In genomic region chr20:31687777-31688176, GRCh38 we compare ENCODE assay signal across 28 cellular contexts. TPM values are rescaled to one million over a fixed set of nuclear protein-coding genes. Genes with fewer than 3 reads are reported as not detected.
A peak's percentile ranks its signal among the peaks of the same experiment; 100 is the strongest.
DNase-seq lines count a peak whose midpoint lies in the region; ATAC-seq, FAIRE-seq and TF ChIP-seq lines count a peak whose summit lies in the region.
"Had no signal": no experiment of that assay in that cellular context is flagged by ENCODE, and none has a peak within 500 bp of the region (broad histone marks: within the 10 kb centered on the region; RNA-seq: fewer than 3 reads in every experiment).

No MANE protein-coding gene starts in this region.

- no peaks in the 10 kb centered on the region for H3K27me3 Mint-ChIP-seq in activated T-cell treated with anti-CD3 and anti-CD28 coated beads, Interleukin-2, amount 50 U/mL, for 72 hours (ENCODE audit: low read depth)
- no peaks in the 10 kb centered on the region for H3K27me3 Mint-ChIP-seq in T-helper 2 cell treated with Interferon-gamma antibody and Interleukin-4, amounts not matched to agents 5 μg/mL and 100 μg/mL, for 36 hours (ENCODE audit: low read depth)

- H3K9me3 ChIP-seq in K562 (replicated peaks; ENCODE audit: control insufficient read depth, insufficient read depth, low read depth, low read length) (no peaks in the 10 kb centered on the region), stomach (no peaks in the 10 kb centered on the region)
- H3K9me3 ChIP-seq: left lung, psoas muscle had no signal

- POLR2A ChIA-PET in K562 (lab: Yijun Ruan, JAX): interaction anchor here (0.6 to 1.1 kb wide), 3 partner anchors 12 to 33 kb away, joined by 3 to 5 read pairs (median 4); no protein-coding TSS in a partner anchor

- H3K27me3 ChIP-seq in K562 (ENCODE audit: control insufficient read depth in 2 of 2, insufficient read depth in 2 of 2, low read length in 2 of 2): no peaks in the 10 kb centered on the region
- H3K27me3 ChIP-seq in stomach: no peaks in the 10 kb centered on the region
- H3K27me3 ChIP-seq: left lung, neural progenitor cell had no signal

- DNase-seq in activated T-cell treated with anti-CD3 and anti-CD28 coated beads, Interleukin-2, amount 50 U/mL, for 72 hours: no peak
- no peak for DNase-seq in activated T-cell treated with anti-CD3 and anti-CD28 coated beads, Interleukin-2, amount 50 U/mL, for 48 hours
- DNase-seq in NCI-H82 treated with DMSO at 0.1 percent for 48 hours (lab: John Stamatoyannopoulos, UW; ENCODE audit: unreplicated experiment): peak; percentile 33
- no peak for DNase-seq in K562 (ENCODE audit: extremely low read depth in 1 of 4, low spot score in 3 of 4)
- DNase-seq in stomach: no peak
- no peak for DNase-seq in Right ventricle myocardium superior
- no peak for DNase-seq in T-helper 2 cell treated with Interferon-gamma antibody and Interleukin-4, amounts not matched to agents 5 μg/mL and 100 μg/mL, for 36 hours (ENCODE audit: low spot score)
- no peak for DNase-seq in HUDEP-2 (lab: John Stamatoyannopoulos, UW; ENCODE audit: unreplicated experiment in 76 of 76)
- DNase-seq: ACHN; activated CD4-positive, alpha-beta T cell treated with anti-CD3 and anti-CD28 coated beads for 1 hour; activated naive CD4-positive, alpha-beta T cell; anterior cingulate cortex; cerebellar nuclear complex; DMS79; effector memory CD4-positive, alpha-beta T cell; head of caudate nucleus; left lung; NCI-H1048; NCI-H2081; NCI-H510A treated with DMSO at 0.1 percent for 48 hours; psoas muscle; SIG-M5; stimulated activated CD4-positive, alpha-beta T cell treated with anti-CD3 and anti-CD28 coated beads, Interleukin-4, amount 100 ng/mL, for 24 hours had no signal

- H3K4me3 Mint-ChIP-seq in activated T-cell treated with anti-CD3 and anti-CD28 coated beads, Interleukin-2, amount 50 U/mL, for 72 hours: no peak overlapping the region
- H3K4me3 Mint-ChIP-seq in T-helper 2 cell treated with Interferon-gamma antibody and Interleukin-4, amounts not matched to agents 5 μg/mL and 100 μg/mL, for 36 hours: no peak overlapping the region
- H3K4me3 Mint-ChIP-seq: neural progenitor cell; T-helper 1 cell treated with Interleukin-12 subunit alpha and Interleukin-12 subunit beta and Interleukin-4 antibody, amounts not matched to agents 30 μg/mL and 1 μg/mL, for 36 hours had no signal

- ATAC-seq in activated T-cell treated with anti-CD3 and anti-CD28 coated beads, Interleukin-2, amount 50 U/mL, for 72 hours (replicated peaks in 1 of 2): no peak
- no peak for ATAC-seq in K562
- ATAC-seq in Right ventricle myocardium superior (ENCODE audit: poor library complexity): no peak
- ATAC-seq: left lung, psoas muscle had no signal

- peaks cover 91% of the 10 kb centered on the region for H3K4me1 Mint-ChIP-seq in activated T-cell treated with anti-CD3 and anti-CD28 coated beads, Interleukin-2, amount 50 U/mL, for 72 hours (ENCODE audit: low read depth)
- H3K4me1 Mint-ChIP-seq in T-helper 2 cell treated with Interferon-gamma antibody and Interleukin-4, amounts not matched to agents 5 μg/mL and 100 μg/mL, for 36 hours (ENCODE audit: low read depth): peaks cover 71% of the 10 kb centered on the region

- in situ Hi-C loops in K562 (cut with MboI): no loop called here

- TF ChIP-seq EP300 in K562 (IDR thresholded peaks at IDR 0.05; ENCODE audit: low read length) (no peak), stomach (IDR thresholded peaks at IDR 0.05) (no peak)

- TF ChIP-seq CTCF in K562 (IDR thresholded peaks at IDR 0.05 in 2 of 3, conservative IDR thresholded peaks at IDR 0.05 in 1 of 3; ENCODE audit: insufficient read depth in 2 of 3, low read depth in 1 of 3, low read length in 3 of 3) (no peak), stomach (IDR thresholded peaks at IDR 0.05) (no peak)

- no peak for TF ChIP-seq RAD21 in K562 (CRISPR knock-in tag; conservative IDR thresholded peaks at IDR 0.05 in 1 of 2, IDR thresholded peaks at IDR 0.05 in 1 of 2)

- 0 out of 4 replicates have a peak overlapping the region, but pooled peaks of 1 of the 2 experiments have one; percentile 8 for H3K9ac ChIP-seq in K562 (ENCODE audit: insufficient read depth in 1 of 2, low read depth in 2 of 2, low read length in 2 of 2)
- H3K9ac ChIP-seq: neural progenitor cell had no signal

- H4K20me1 ChIP-seq in K562 (replicated peaks; ENCODE audit: control insufficient read depth, insufficient read depth, low read length): 0 out of 2 replicates have a peak, but pooled peaks cover 3% of the 10 kb centered on the region

- no peak overlapping the region for H3K4me3 ChIP-seq in K562
- H3K4me3 ChIP-seq in stomach: no peak overlapping the region
- H3K4me3 ChIP-seq: left lung, neural progenitor cell, psoas muscle, skin epidermis had no signal

- H3K36me3 Mint-ChIP-seq in activated T-cell treated with anti-CD3 and anti-CD28 coated beads, Interleukin-2, amount 50 U/mL, for 72 hours (ENCODE audit: insufficient read depth in 2 of 2): peaks cover 20 to 44% of the 10 kb centered on the region in 2 donors
- peaks cover 65% of the 10 kb centered on the region for H3K36me3 Mint-ChIP-seq in T-helper 2 cell treated with Interferon-gamma antibody and Interleukin-4, amounts not matched to agents 5 μg/mL and 100 μg/mL, for 36 hours (ENCODE audit: low read depth)

- no peaks in the 10 kb centered on the region for H3K9me1 ChIP-seq in K562 (ENCODE audit: control insufficient read depth, insufficient read depth, low read length)

- FAIRE-seq in K562 (lab: Jason Lieb, UNC): no peak

- no peaks in the 10 kb centered on the region for H3K9me3 Mint-ChIP-seq in activated T-cell treated with anti-CD3 and anti-CD28 coated beads, Interleukin-2, amount 50 U/mL, for 72 hours
- no peaks in the 10 kb centered on the region for H3K9me3 Mint-ChIP-seq in T-helper 2 cell treated with Interferon-gamma antibody and Interleukin-4, amounts not matched to agents 5 μg/mL and 100 μg/mL, for 36 hours
- H3K9me3 Mint-ChIP-seq: neural progenitor cell; T-helper 1 cell treated with Interleukin-12 subunit alpha and Interleukin-12 subunit beta and Interleukin-4 antibody, amounts not matched to agents 30 μg/mL and 1 μg/mL, for 36 hours had no signal

- CTCF ChIA-PET in K562 (lab: Yijun Ruan, JAX; ENCODE audit: low intra/inter-chr PET ratio): interaction anchor here (0.8 kb wide), 1 partner anchor 36 kb away, joined by 3 read pairs; no protein-coding TSS in a partner anchor

- H3K27ac Mint-ChIP-seq in activated T-cell treated with anti-CD3 and anti-CD28 coated beads, Interleukin-2, amount 50 U/mL, for 72 hours: peak overlapping the region; percentile 33
- no peak overlapping the region for H3K27ac Mint-ChIP-seq in T-helper 2 cell treated with Interferon-gamma antibody and Interleukin-4, amounts not matched to agents 5 μg/mL and 100 μg/mL, for 36 hours
- H3K27ac Mint-ChIP-seq: neural progenitor cell had no signal

- peak overlapping the region; percentile 23; the same call in 2 of the 3 replicates for H3K27ac ChIP-seq in K562 (ENCODE audit: extremely low read depth, low read depth, low read length)
- H3K27ac ChIP-seq in stomach: peak overlapping the region; percentile 5 to 66 (median 39)
- H3K27ac ChIP-seq: HL-60, neural progenitor cell, psoas muscle, skin epidermis had no signal

- intact Hi-C loops in K562 (cut with micrococcal nuclease): no loop called here
- intact Hi-C loops in stomach (cut with DNase I; ENCODE audit: low total_unique reads): no loop called here
- intact Hi-C loops in Right ventricle myocardium superior (cut with DNase I): no loop called here

- H2AFZ ChIP-seq in K562 (ENCODE audit: low read depth, low read length): no peak overlapping the region
- H2AFZ ChIP-seq: neural progenitor cell had no signal

- no peak overlapping the region for H3K4me2 ChIP-seq in K562 (ENCODE audit: insufficient read depth, low read length)
- H3K4me2 ChIP-seq: neural progenitor cell had no signal

- TF ChIP-seq POLR2A in K562 (conservative IDR thresholded peaks at IDR 0.05): no peak
- no peak for TF ChIP-seq POLR2A in stomach (IDR thresholded peaks at IDR 0.05)

- H3K4me1 ChIP-seq in K562 (replicated peaks in 1 of 2; ENCODE audit: control insufficient read depth in 2 of 2, insufficient read depth in 2 of 2, low read length in 2 of 2) (peaks cover 34 to 62% of the 10 kb centered on the region in 2 experiments), stomach (peaks cover 9 to 84% (median 47%) of the 10 kb centered on the region in 4 donors)

- H3K36me3 ChIP-seq in K562 (ENCODE audit: control insufficient read depth, insufficient read depth, low read length) (peaks cover 76% of the 10 kb centered on the region), stomach (peaks cover 0 to 58% (median 42%) of the 10 kb centered on the region in 4 donors)
- H3K36me3 ChIP-seq: neural progenitor cell had no signal

- H3K79me2 ChIP-seq in K562 (ENCODE audit: control insufficient read depth, insufficient read depth, low read length): peaks cover 98% of the 10 kb centered on the region

- no TSS peak for BruUV-seq in K562 (replicated peaks; lab: Mats Ljungman, UMichigan)

- 82% methylated on average over 3 of the region's 3 CpGs for WGBS in K562 (ENCODE audit: insufficient coverage, low coverage, missing lambda C conversion rate)
- WGBS in stomach, 5 donors: 22 to 70% (median 35%) methylated on average over 3 of the region's 3 CpGs

RNA-seq across cellular contexts. Expression of gene BCL2L1, which starts 34.9 kb away (rescaled TPM):
- 100 to 1,000 TPM; 120 to 152 TPM for total RNA-seq in activated T-cell treated with anti-CD3 and anti-CD28 coated beads, Interleukin-2, amount 50 U/mL, for 72 hours
- total RNA-seq in K562 (2011; cell fraction: chromatin; rRNA removed; ENCODE audit: low replicate concordance): 162 and 267 TPM in 2 replicates
- total RNA-seq in K562 (2011; cell fraction: nucleolus; rRNA removed): 145 and 154 TPM in 2 replicates
- total RNA-seq in K562 (2011; cell fraction: nucleoplasm; rRNA removed): 113 and 150 TPM in 2 replicates
- total RNA-seq in K562 (2014; rRNA removed) (137 and 179 TPM in 2 replicates), K562 (2014; rRNA removed; fragmentation: Illumina TruSeq; extraction: Trizol) (72.0 and 81.3 TPM in 2 replicates), K562 (2015; rRNA removed; fragmentation: Illumina TruSeq; extraction: Trizol) (88.7 and 89.1 TPM in 2 replicates), K562 (2021) (150 and 157 TPM in 2 replicates), stomach (100 to 1,000 TPM in 2 of 5 donors, 10 to 100 TPM in 3; 61.7 to 210 (median 68.7) TPM), Right ventricle myocardium superior (48.7 TPM)
- polyA plus RNA-seq in K562 (2011; rRNA removed) (120 and 121 TPM in 2 replicates), K562 (2014; fragmentation: Illumina TruSeq; extraction: Trizol) (182 and 187 TPM in 2 replicates), K562 (2014; fragmentation: Nextera tagmentation; extraction: Ambion mirVana) (10 to 100 TPM in 1 of 2 experiments, 1 to 10 TPM in 1; 3.3 to 17.9 TPM), K562 (2014; rRNA removed) (140 and 156 TPM in 2 replicates), stomach (10 to 100 TPM; 47.1 to 88.2 (median 73.0) TPM)
- 113 and 145 TPM in 2 replicates for polyA plus RNA-seq in K562 (2011; cell fraction: cytosol; rRNA removed)
- 70.0 and 81.2 TPM in 2 replicates for polyA plus RNA-seq in K562 (2011; cell fraction: nucleus; rRNA removed)
- polyA plus RNA-seq in K562 (2012): 134 and 224 TPM in 2 replicates
- 87.8 and 101 TPM in 2 replicates for polyA minus RNA-seq in K562 (2011; rRNA and poly(A)+ RNA removed)
- polyA minus RNA-seq in K562 (2011; cell fraction: cytosol; rRNA and poly(A)+ RNA removed): 56.3 and 61.7 TPM in 2 replicates
- polyA minus RNA-seq in K562 (2011; cell fraction: nucleus; rRNA and poly(A)+ RNA removed): 74.2 and 92.5 TPM in 2 replicates

RNA-seq across cellular contexts. Expression of gene COX4I2, which starts 50.1 kb away (rescaled TPM):
- not detected for total RNA-seq in activated T-cell treated with anti-CD3 and anti-CD28 coated beads, Interleukin-2, amount 50 U/mL, for 72 hours
- not detected in 2 replicates for total RNA-seq in K562 (2011; cell fraction: chromatin; rRNA removed; ENCODE audit: low replicate concordance)
- not detected in 2 replicates for total RNA-seq in K562 (2011; cell fraction: nucleolus; rRNA removed)
- total RNA-seq in K562 (2011; cell fraction: nucleoplasm; rRNA removed): not detected in 2 replicates
- not detected in 2 replicates for total RNA-seq in K562 (2014; rRNA removed)
- not detected in 2 replicates for total RNA-seq in K562 (2014; rRNA removed; fragmentation: Illumina TruSeq; extraction: Trizol)
- total RNA-seq in K562 (2015; rRNA removed; fragmentation: Illumina TruSeq; extraction: Trizol): not detected in 2 replicates
- not detected in 2 replicates for total RNA-seq in K562 (2021)
- polyA plus RNA-seq in K562 (2011; rRNA removed): not detected in 2 replicates
- polyA plus RNA-seq in K562 (2011; cell fraction: cytosol; rRNA removed): not detected in 2 replicates
- polyA plus RNA-seq in K562 (2011; cell fraction: nucleus; rRNA removed): not detected in 2 replicates
- not detected in 2 replicates for polyA plus RNA-seq in K562 (2012)
- not detected in 2 replicates for polyA plus RNA-seq in K562 (2014; fragmentation: Illumina TruSeq; extraction: Trizol)
- not detected for polyA plus RNA-seq in K562 (2014; fragmentation: Nextera tagmentation; extraction: Ambion mirVana)
- not detected in 2 replicates for polyA plus RNA-seq in K562 (2014; rRNA removed)
- not detected in 2 replicates for polyA minus RNA-seq in K562 (2011; rRNA and poly(A)+ RNA removed)
- polyA minus RNA-seq in K562 (2011; cell fraction: cytosol; rRNA and poly(A)+ RNA removed): not detected in 2 replicates
- polyA minus RNA-seq in K562 (2011; cell fraction: nucleus; rRNA and poly(A)+ RNA removed): not detected in 2 replicates
- total RNA-seq in stomach: 1 to 10 TPM in 2 of 5 donors, not detected in 3; 1.8 to 4.2 TPM
- 1 to 10 TPM; 1.8 to 6.7 (median 4.8) TPM for polyA plus RNA-seq in stomach
- total RNA-seq in Right ventricle myocardium superior: 9.3 TPM
- total RNA-seq: temporal lobe had no signal

RNA-seq across cellular contexts. Expression of gene TPX2, which starts 51.3 kb away (rescaled TPM):
- 100 to 1,000 TPM; 114 to 132 TPM for total RNA-seq in activated T-cell treated with anti-CD3 and anti-CD28 coated beads, Interleukin-2, amount 50 U/mL, for 72 hours
- 34.1 and 68.4 TPM in 2 replicates for total RNA-seq in K562 (2011; cell fraction: chromatin; rRNA removed; ENCODE audit: low replicate concordance)
- total RNA-seq in K562 (2011; cell fraction: nucleolus; rRNA removed): 33.2 and 33.7 TPM in 2 replicates
- total RNA-seq in K562 (2011; cell fraction: nucleoplasm; rRNA removed): 50.5 and 54.4 TPM in 2 replicates
- total RNA-seq in K562 (2014; rRNA removed) (143 and 153 TPM in 2 replicates), K562 (2014; rRNA removed; fragmentation: Illumina TruSeq; extraction: Trizol) (133 and 153 TPM in 2 replicates), K562 (2015; rRNA removed; fragmentation: Illumina TruSeq; extraction: Trizol) (134 TPM in 2 replicates), K562 (2021) (144 and 171 TPM in 2 replicates), stomach (10 to 100 TPM in 1 of 5 donors, 1 to 10 TPM in 4; 5.3 to 11.4 (median 7.6) TPM), Right ventricle myocardium superior (0.97 TPM)
- polyA plus RNA-seq in K562 (2011; rRNA removed) (89.7 and 108 TPM in 2 replicates), K562 (2014; fragmentation: Illumina TruSeq; extraction: Trizol) (212 and 241 TPM in 2 replicates), K562 (2014; fragmentation: Nextera tagmentation; extraction: Ambion mirVana) (10 to 100 TPM; 48.0 to 57.8 TPM), K562 (2014; rRNA removed) (101 and 112 TPM in 2 replicates), stomach (1 to 10 TPM; 1.7 to 7.1 (median 3.3) TPM)
- polyA plus RNA-seq in K562 (2011; cell fraction: cytosol; rRNA removed): 32.9 and 56.0 TPM in 2 replicates
- polyA plus RNA-seq in K562 (2011; cell fraction: nucleus; rRNA removed): 157 and 160 TPM in 2 replicates
- polyA plus RNA-seq in K562 (2012): 117 and 130 TPM in 2 replicates
- 140 and 157 TPM in 2 replicates for polyA minus RNA-seq in K562 (2011; rRNA and poly(A)+ RNA removed)
- polyA minus RNA-seq in K562 (2011; cell fraction: cytosol; rRNA and poly(A)+ RNA removed): 54.2 and 70.1 TPM in 2 replicates
- polyA minus RNA-seq in K562 (2011; cell fraction: nucleus; rRNA and poly(A)+ RNA removed): 47.8 and 109 TPM in 2 replicates
